In the genomic region with DNA sequence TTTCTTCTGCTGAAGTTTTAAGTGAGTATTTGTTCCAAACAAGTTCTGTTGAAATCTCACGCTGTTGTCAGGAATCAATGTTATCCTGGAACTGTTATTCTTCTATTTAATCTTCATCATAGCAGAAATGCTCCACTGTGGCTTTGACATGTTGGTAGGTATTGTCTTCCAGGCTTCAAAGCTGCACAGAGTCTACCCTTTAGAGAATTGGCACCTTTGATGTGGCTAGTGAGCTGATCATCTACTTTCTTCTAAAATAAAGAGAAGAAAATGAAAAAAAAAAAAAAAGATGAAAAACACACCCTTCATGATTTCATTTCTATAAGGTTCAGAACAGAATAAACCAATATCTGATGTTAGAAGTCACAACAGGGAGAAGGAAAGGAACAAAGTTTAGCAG, we compare ENCODE assay signal across 25 cellular contexts. TPM values are rescaled to one million over a fixed set of nuclear protein-coding genes. Genes with fewer than 3 reads are reported as not detected.
DNase-seq lines count a peak whose midpoint lies in the region; ATAC-seq and TF ChIP-seq lines count a peak whose summit lies in the region.
"Had no signal": no experiment of that assay in that cellular context is flagged by ENCODE, and none has a peak within 500 bp of the region (broad histone marks: within the 10 kb centered on the region; RNA-seq: fewer than 3 reads in every experiment).

No MANE protein-coding gene starts in this region.

- no peak for TF ChIP-seq POLR2A in tibial nerve (IDR thresholded peaks at IDR 0.05)

- H3K4me3 ChIP-seq in Jurkat, Clone E6-1 (ENCODE audit: low read length): no peak overlapping the region
- no peak overlapping the region for H3K4me3 ChIP-seq in tibial nerve
- H3K4me3 ChIP-seq: A549; BLaER1 treated with 17β-estradiol and CSF1 and Interleukin-3, amounts not matched to agents 10 nM and 100 nM; GM23248; MG63 had no signal

- TF ChIP-seq CTCF in tibial nerve (IDR thresholded peaks at IDR 0.05): no peak

- no peaks in the 10 kb centered on the region for H3K9me3 ChIP-seq in tibial nerve
- H3K9me3 ChIP-seq: A549, MG63, SK-N-SH had no signal

- POLR2A ChIA-PET in activated naive CD8-positive, alpha-beta T cell treated with anti-CD3 and anti-CD28 coated beads, Interleukin-2, amount 10 ng/mL, durations not matched to agents 7 days and 5 days (lab: Charles Lee): interaction anchor here (0.6 kb wide), 1 partner anchor 171 kb away, joined by 3 read pairs; no protein-coding TSS in a partner anchor

- H3K27ac Mint-ChIP-seq in activated naive CD8-positive, alpha-beta T cell treated with anti-CD3 and anti-CD28 coated beads, Interleukin-2, amount 10 ng/mL, durations not matched to agents 7 days and 5 days: no peak overlapping the region
- H3K27ac Mint-ChIP-seq: H9 had no signal

- peak overlapping the region; percentile 2 for H3K4me3 Mint-ChIP-seq in activated naive CD8-positive, alpha-beta T cell treated with anti-CD3 and anti-CD28 coated beads, Interleukin-2, amount 10 ng/mL, durations not matched to agents 7 days and 5 days
- H3K4me3 Mint-ChIP-seq: H9 had no signal

- no peak for TF ChIP-seq EP300 in tibial nerve (IDR thresholded peaks at IDR 0.05)

- WGBS in tibial nerve, 2 donors: 98 to 100% methylated on average over 1 of the region's 1 CpG

- peaks cover 12% of the 10 kb centered on the region for H3K27me3 Mint-ChIP-seq in activated naive CD8-positive, alpha-beta T cell treated with anti-CD3 and anti-CD28 coated beads, Interleukin-2, amount 10 ng/mL, durations not matched to agents 7 days and 5 days

- H3K27ac ChIP-seq in tibial nerve: no peak overlapping the region
- H3K27ac ChIP-seq: A549; BLaER1 treated with 17β-estradiol and CSF1 and Interleukin-3, amounts not matched to agents 10 nM and 100 nM; GM23248 had no signal

- H3K9me3 Mint-ChIP-seq in activated naive CD8-positive, alpha-beta T cell treated with anti-CD3 and anti-CD28 coated beads, Interleukin-2, amount 10 ng/mL, durations not matched to agents 7 days and 5 days: peaks cover 7% of the 10 kb centered on the region

- peak; percentile 65 for ATAC-seq in activated naive CD8-positive, alpha-beta T cell treated with anti-CD3 and anti-CD28 coated beads, Interleukin-2, amount 10 ng/mL, durations not matched to agents 7 days and 5 days (ENCODE audit: low read depth)
- ATAC-seq in HG02852 (IDR thresholded peaks at IDR 0.05; ENCODE audit: unreplicated experiment) (no peak), GM21825 (IDR thresholded peaks at IDR 0.05; ENCODE audit: unreplicated experiment) (no peak)
- ATAC-seq: A549, PC-3 had no signal

- H3K4me1 Mint-ChIP-seq in activated naive CD8-positive, alpha-beta T cell treated with anti-CD3 and anti-CD28 coated beads, Interleukin-2, amount 10 ng/mL, durations not matched to agents 7 days and 5 days: peaks cover 28% of the 10 kb centered on the region

- peaks cover 11% of the 10 kb centered on the region for H3K36me3 Mint-ChIP-seq in activated naive CD8-positive, alpha-beta T cell treated with anti-CD3 and anti-CD28 coated beads, Interleukin-2, amount 10 ng/mL, durations not matched to agents 7 days and 5 days

- peaks cover 0 to 49% of the 10 kb centered on the region in 2 donors for H3K27me3 ChIP-seq in tibial nerve
- H3K27me3 ChIP-seq: BLaER1 treated with 17β-estradiol and CSF1 and Interleukin-3, amounts not matched to agents 10 nM and 100 nM; MG63 had no signal

- no peaks in the 10 kb centered on the region for H3K36me3 ChIP-seq in tibial nerve
- H3K36me3 ChIP-seq: BLaER1 treated with 17β-estradiol and CSF1 and Interleukin-3, amounts not matched to agents 10 nM and 100 nM; MG63 had no signal

- peak in 5 of 6 experiments; percentile 17 to 75 (median 60) for DNase-seq in stimulated activated naive CD4-positive, alpha-beta T cell (lab: John Stamatoyannopoulos, UW)
- no peak for DNase-seq in stimulated activated naive CD4-positive, alpha-beta T cell treated with Interleukin-2 at 50 U/mL for 16 hours (lab: John Stamatoyannopoulos, UW)
- DNase-seq in Jurkat, Clone E6-1 (ENCODE audit: low read depth, low spot score): peak; percentile 77
- no peak for DNase-seq in activated naive CD8-positive, alpha-beta T cell treated with anti-CD3 and anti-CD28 coated beads, Interleukin-2, amount 10 ng/mL, durations not matched to agents 7 days and 5 days
- no peak for DNase-seq in tibial nerve (ENCODE audit: low spot score in 2 of 2)
- DNase-seq: AML-193; Calu3; DMS79 treated with DMSO at 0.1 percent for 48 hours; GM23248; H9; KG1; MG63; NCI-H1105 treated with DMSO at 0.1 percent for 48 hours; NCI-H146; NCI-H1930; NCI-H2107; NCI-H524; NCI-H748 treated with DMSO at 0.1 percent for 48 hours; NK-92 treated with Interleukin-12 subunit alpha and Interleukin-12 subunit beta, amount 100 ng/mL, for 24 hours; PC-3; SK-N-SH had no signal

- peaks cover 0 to 7% (median 3%) of the 10 kb centered on the region in 4 donors for H3K4me1 ChIP-seq in tibial nerve
- H3K4me1 ChIP-seq: A549; BLaER1 treated with 17β-estradiol and CSF1 and Interleukin-3, amounts not matched to agents 10 nM and 100 nM had no signal

RNA-seq across cellular contexts. Expression of gene ZSCAN23, which starts 5.8 kb away (rescaled TPM):
- polyA plus RNA-seq in Jurkat, Clone E6-1 (2012; ENCODE audit: insufficient read depth, insufficient read length): not detected
- total RNA-seq in activated naive CD8-positive, alpha-beta T cell treated with anti-CD3 and anti-CD28 coated beads, Interleukin-2, amount 10 ng/mL, durations not matched to agents 7 days and 5 days: 1 to 10 TPM; 1.3 to 2.9 TPM
- 1 to 10 TPM; 1.5 to 6.6 (median 2.6) TPM for total RNA-seq in tibial nerve
- polyA plus RNA-seq: A549 had no signal

RNA-seq across cellular contexts. Expression of gene ZSCAN12, which starts 49.5 kb away (rescaled TPM):
- polyA plus RNA-seq in Jurkat, Clone E6-1 (2012; ENCODE audit: insufficient read depth, insufficient read length): not detected
- total RNA-seq in activated naive CD8-positive, alpha-beta T cell treated with anti-CD3 and anti-CD28 coated beads, Interleukin-2, amount 10 ng/mL, durations not matched to agents 7 days and 5 days: 10 to 100 TPM; 13.9 to 15.0 TPM
- 1 to 10 TPM; 4.7 to 7.8 (median 7.2) TPM for total RNA-seq in tibial nerve

Comparison
In these comparisons a context has a peak if more than half of its experiments do, and no peak if none do; other contexts are left out.
1. DNase-seq: peak in stimulated activated naive CD4-positive, alpha-beta T cell (5 of 6) and Jurkat, Clone E6-1 (single experiment); none in stimulated activated naive CD4-positive, alpha-beta T cell treated with Interleukin-2 at 50 U/mL for 16 hours (single experiment), activated naive CD8-positive, alpha-beta T cell treated with anti-CD3 and anti-CD28 coated beads, Interleukin-2, amount 10 ng/mL, durations not matched to agents 7 days and 5 days (single experiment) and tibial nerve (0 of 2).